1 cellular context compared by ENCODE assay signal in genomic region chr19:51347209-51347928, GRCh38.
A peak's percentile ranks its signal among the peaks of the same experiment; 100 is the strongest.
TF ChIP-seq lines count a peak whose summit lies in the region.

No MANE protein-coding gene starts in this region.

TF ChIP-seq in HepG2, 621 proteins besides CTCF, POLR2A, EP300 and RAD21 (continued from another document):
- TF ChIP-seq, protein P1, sequence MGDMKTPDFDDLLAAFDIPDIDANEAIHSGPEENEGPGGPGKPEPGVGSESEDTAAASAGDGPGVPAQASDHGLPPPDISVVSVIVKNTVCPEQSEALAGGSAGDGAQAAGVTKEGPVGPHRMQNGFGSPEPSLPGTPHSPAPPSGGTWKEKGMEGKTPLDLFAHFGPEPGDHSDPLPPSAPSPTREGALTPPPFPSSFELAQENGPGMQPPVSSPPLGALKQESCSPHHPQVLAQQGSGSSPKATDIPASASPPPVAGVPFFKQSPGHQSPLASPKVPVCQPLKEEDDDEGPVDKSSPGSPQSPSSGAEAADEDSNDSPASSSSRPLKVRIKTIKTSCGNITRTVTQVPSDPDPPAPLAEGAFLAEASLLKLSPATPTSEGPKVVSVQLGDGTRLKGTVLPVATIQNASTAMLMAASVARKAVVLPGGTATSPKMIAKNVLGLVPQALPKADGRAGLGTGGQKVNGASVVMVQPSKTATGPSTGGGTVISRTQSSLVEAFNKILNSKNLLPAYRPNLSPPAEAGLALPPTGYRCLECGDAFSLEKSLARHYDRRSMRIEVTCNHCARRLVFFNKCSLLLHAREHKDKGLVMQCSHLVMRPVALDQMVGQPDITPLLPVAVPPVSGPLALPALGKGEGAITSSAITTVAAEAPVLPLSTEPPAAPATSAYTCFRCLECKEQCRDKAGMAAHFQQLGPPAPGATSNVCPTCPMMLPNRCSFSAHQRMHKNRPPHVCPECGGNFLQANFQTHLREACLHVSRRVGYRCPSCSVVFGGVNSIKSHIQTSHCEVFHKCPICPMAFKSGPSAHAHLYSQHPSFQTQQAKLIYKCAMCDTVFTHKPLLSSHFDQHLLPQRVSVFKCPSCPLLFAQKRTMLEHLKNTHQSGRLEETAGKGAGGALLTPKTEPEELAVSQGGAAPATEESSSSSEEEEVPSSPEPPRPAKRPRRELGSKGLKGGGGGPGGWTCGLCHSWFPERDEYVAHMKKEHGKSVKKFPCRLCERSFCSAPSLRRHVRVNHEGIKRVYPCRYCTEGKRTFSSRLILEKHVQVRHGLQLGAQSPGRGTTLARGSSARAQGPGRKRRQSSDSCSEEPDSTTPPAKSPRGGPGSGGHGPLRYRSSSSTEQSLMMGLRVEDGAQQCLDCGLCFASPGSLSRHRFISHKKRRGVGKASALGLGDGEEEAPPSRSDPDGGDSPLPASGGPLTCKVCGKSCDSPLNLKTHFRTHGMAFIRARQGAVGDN (CRISPR knock-in tag; IDR thresholded peaks at IDR 0.05) = peak; percentile 16; the same call in 1 of the 2 replicates
- 0 out of 2 replicates have a peak, but pooled peaks have one; percentile 4 for TF ChIP-seq PATZ1 (CRISPR knock-in tag; IDR thresholded peaks at IDR 0.05)
- no peak for TF ChIP-seq ZNF768 (CRISPR knock-in tag; IDR thresholded peaks at IDR 0.05)
- TF ChIP-seq FOSL2 (CRISPR knock-in tag; IDR thresholded peaks at IDR 0.05) = peak; percentile 50
- TF ChIP-seq ZKSCAN5 (CRISPR knock-in tag; IDR thresholded peaks at IDR 0.05) = peak; percentile 88
- peak; percentile 22 for TF ChIP-seq RBM22 (optimal IDR thresholded peaks at IDR 0.05; ENCODE audit: low read length)
- 0 out of 2 replicates have a peak, but pooled peaks have one; percentile 35 for TF ChIP-seq KDM6A (CRISPR knock-in tag; IDR thresholded peaks at IDR 0.05; ENCODE audit: low read depth)
- peak; percentile 62 for TF ChIP-seq POLR2AphosphoS5 (IDR thresholded peaks at IDR 0.05; ENCODE audit: low read depth, low read length)
- TF ChIP-seq ZNF629 (CRISPR knock-in tag; conservative IDR thresholded peaks at IDR 0.05) = peak; percentile 52; the same call in 1 of the 2 replicates
- no peak for TF ChIP-seq SOX13 (IDR thresholded peaks at IDR 0.05)
- peak in 1 of 2 experiments; percentile 40; a peak in 1 of 4 replicates for TF ChIP-seq SOX13 (CRISPR knock-in tag; conservative IDR thresholded peaks at IDR 0.05 in 1 of 2, IDR thresholded peaks at IDR 0.05 in 1 of 2)
- peak; percentile 52; the same call in 1 of the 2 replicates for TF ChIP-seq MED1 (CRISPR knock-in tag; IDR thresholded peaks at IDR 0.05)
